ENCODE assay signal across 18 cellular contexts in the genomic region with DNA sequence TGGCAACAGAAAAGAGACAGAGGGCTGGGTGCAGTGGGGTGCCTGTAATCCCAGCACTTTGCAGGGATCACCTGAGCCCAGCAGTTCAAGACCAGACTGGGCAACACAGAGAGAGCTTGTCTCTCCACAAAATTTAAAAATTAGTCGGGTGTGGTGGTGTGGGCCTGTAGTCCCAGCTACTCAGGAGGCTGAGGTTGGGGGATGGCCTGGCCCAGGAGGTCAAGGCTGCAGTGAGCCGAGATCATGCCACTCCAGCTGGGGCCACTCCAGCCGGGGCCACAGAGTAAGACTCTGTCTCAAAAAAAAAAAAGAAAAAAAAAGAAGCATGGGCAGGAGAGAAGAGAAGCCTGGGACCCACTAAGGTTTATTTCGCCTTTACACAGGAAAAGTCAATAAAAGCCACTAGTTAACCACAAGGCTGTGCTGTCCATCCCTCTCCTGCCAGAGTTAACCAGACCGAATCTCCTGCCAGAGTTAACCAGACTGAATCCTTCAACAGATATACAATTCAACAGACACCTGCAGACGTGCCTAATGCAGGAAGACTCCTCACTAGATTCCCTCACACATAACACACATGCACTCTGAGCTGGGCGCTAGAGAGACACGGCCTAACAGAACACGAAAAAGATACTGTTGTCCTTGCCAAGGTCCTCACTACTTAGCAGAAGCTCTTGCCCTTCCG. TPM values are rescaled to one million over a fixed set of nuclear protein-coding genes. Genes with fewer than 3 reads are reported as not detected.
DNase-seq lines count a peak whose midpoint lies in the region; ATAC-seq and TF ChIP-seq lines count a peak whose summit lies in the region.
"Had no signal": no experiment of that assay in that cellular context is flagged by ENCODE, and none has a peak within 500 bp of the region (broad histone marks: within the 10 kb centered on the region; RNA-seq: fewer than 3 reads in every experiment).

No MANE protein-coding gene starts in this region.

- H3K4me3 Mint-ChIP-seq in CD4-positive, alpha-beta memory T cell = no peak overlapping the region
- no peak overlapping the region for H3K4me3 Mint-ChIP-seq in GM23338
- no peak overlapping the region for H3K4me3 Mint-ChIP-seq in WTC11
- H3K4me3 Mint-ChIP-seq in naive thymus-derived CD8-positive, alpha-beta T cell = peak overlapping the region in 1 of 10 donors; percentile 33
- no peak overlapping the region for H3K4me3 Mint-ChIP-seq in activated T-cell treated with anti-CD3 and anti-CD28 coated beads, Interleukin-2, amount 50 U/mL, for 72 hours
- H3K4me3 Mint-ChIP-seq: activated naive CD4-positive, alpha-beta T cell treated with anti-CD3 and anti-CD28 coated beads for 36 hours had no signal

- H3K27me3 ChIP-seq in CD4-positive, alpha-beta memory T cell (ENCODE audit: insufficient read depth, low read length) = no peaks in the 10 kb centered on the region
- H3K27me3 ChIP-seq in GM23338 (ENCODE audit: insufficient read depth) (no peaks in the 10 kb centered on the region), GM23248 (replicated peaks; ENCODE audit: insufficient read depth) (no peaks in the 10 kb centered on the region)
- H3K27me3 ChIP-seq: body of pancreas, colonic mucosa, tibial artery had no signal

- POLR2A ChIA-PET in CD4-positive, alpha-beta memory T cell (lab: Charles Lee; ENCODE audit: partially characterized antibody) = no interaction called here
- POLR2A ChIA-PET in WTC11 (lab: Charles Lee) = no interaction called here
- POLR2A ChIA-PET in naive thymus-derived CD8-positive, alpha-beta T cell (lab: Charles Lee) = no interaction called here

- no peaks in the 10 kb centered on the region for H3K27me3 Mint-ChIP-seq in CD4-positive, alpha-beta memory T cell
- peaks cover 12% of the 10 kb centered on the region for H3K27me3 Mint-ChIP-seq in GM23338 (ENCODE audit: insufficient read depth, low read depth, poor library complexity)
- no peaks in the 10 kb centered on the region for H3K27me3 Mint-ChIP-seq in WTC11 (ENCODE audit: low read depth)
- H3K27me3 Mint-ChIP-seq in naive thymus-derived CD8-positive, alpha-beta T cell = no peaks in the 10 kb centered on the region
- no peaks in the 10 kb centered on the region for H3K27me3 Mint-ChIP-seq in activated T-cell treated with anti-CD3 and anti-CD28 coated beads, Interleukin-2, amount 50 U/mL, for 72 hours (ENCODE audit: low read depth)

- no peaks in the 10 kb centered on the region for H3K9me3 ChIP-seq in CD4-positive, alpha-beta memory T cell (ENCODE audit: control insufficient read depth in 1 of 2, low read length in 2 of 2)
- no peaks in the 10 kb centered on the region for H3K9me3 ChIP-seq in GM23248 (ENCODE audit: low read depth)
- H3K9me3 ChIP-seq: body of pancreas, colonic mucosa, tibial artery had no signal

- ATAC-seq in GM23338 = no peak; the same call in 2 of the 3 replicates
- no peak for ATAC-seq in WTC11
- peak in 1 of 2 donors; percentile 11 for ATAC-seq in naive thymus-derived CD8-positive, alpha-beta T cell
- no peak for ATAC-seq in activated T-cell treated with anti-CD3 and anti-CD28 coated beads, Interleukin-2, amount 50 U/mL, for 72 hours (replicated peaks in 1 of 2)
- no peak for ATAC-seq in HG03432 (IDR thresholded peaks at IDR 0.05; ENCODE audit: unreplicated experiment)
- ATAC-seq: body of pancreas had no signal

- peaks cover 30% of the 10 kb centered on the region for H3K4me1 ChIP-seq in CD4-positive, alpha-beta memory T cell (ENCODE audit: insufficient read depth, low read length)
- H3K4me1 ChIP-seq in GM23338 (ENCODE audit: insufficient read depth) (peaks cover 15% of the 10 kb centered on the region), GM23248 (ENCODE audit: insufficient read depth) (peaks cover 14% of the 10 kb centered on the region)
- H3K4me1 ChIP-seq: colonic mucosa had no signal

- H3K4me2 ChIP-seq in GM23338 (no peak overlapping the region), GM23248 (ENCODE audit: unreplicated experiment) (no peak overlapping the region)

- no peak for DNase-seq in CD4-positive, alpha-beta memory T cell
- no peak for DNase-seq in GM23338 (ENCODE audit: low spot score)
- no peak for DNase-seq in WTC11 (ENCODE audit: low spot score)
- no peak for DNase-seq in naive thymus-derived CD8-positive, alpha-beta T cell
- DNase-seq in NCI-H226 = no peak
- no peak for DNase-seq in activated T-cell treated with anti-CD3 and anti-CD28 coated beads, Interleukin-2, amount 50 U/mL, for 72 hours
- DNase-seq in GM23248 = no peak
- DNase-seq: activated CD8-positive, alpha-beta memory T cell treated with anti-CD3 and anti-CD28 coated beads, Interleukin-2, amount 50 U/mL, for 4 hours; activated naive CD4-positive, alpha-beta T cell treated with anti-CD3 and anti-CD28 coated beads for 36 hours; body of pancreas; colonic mucosa; DMS79; NCI-H1105 treated with DMSO at 0.1 percent for 48 hours; NCI-H82; stimulated activated CD4-positive, alpha-beta T cell treated with anti-CD3 and anti-CD28 coated beads, Interleukin-4, amount 100 ng/mL, for 4 hours; tibial artery had no signal

- H3K4me3 ChIP-seq in CD4-positive, alpha-beta memory T cell (ENCODE audit: low read length in 2 of 2) = no peak overlapping the region
- H3K4me3 ChIP-seq in GM23338 (no peak overlapping the region), GM23248 (no peak overlapping the region)
- H3K4me3 ChIP-seq: body of pancreas, colonic mucosa, tibial artery had no signal

- no peaks in the 10 kb centered on the region for H3K36me3 ChIP-seq in CD4-positive, alpha-beta memory T cell (ENCODE audit: insufficient read depth, low read length)
- H3K36me3 ChIP-seq in GM23338 (ENCODE audit: insufficient read depth) (no peaks in the 10 kb centered on the region), GM23248 (ENCODE audit: low read depth) (no peaks in the 10 kb centered on the region)
- H3K36me3 ChIP-seq: colonic mucosa, tibial artery had no signal

- intact Hi-C loops in CD4-positive, alpha-beta memory T cell (cut with micrococcal nuclease) = no loop called here

- H4K20me1 ChIP-seq in GM23338 (replicated peaks; ENCODE audit: insufficient read depth) = peaks cover 52% of the 10 kb centered on the region
- no peaks in the 10 kb centered on the region; the same call in 1 of the 2 replicates for H4K20me1 ChIP-seq in GM23248 (ENCODE audit: insufficient read depth)

- no peaks in the 10 kb centered on the region for H3K9me3 Mint-ChIP-seq in CD4-positive, alpha-beta memory T cell
- no peaks in the 10 kb centered on the region for H3K9me3 Mint-ChIP-seq in GM23338
- no peaks in the 10 kb centered on the region for H3K9me3 Mint-ChIP-seq in WTC11
- H3K9me3 Mint-ChIP-seq in naive thymus-derived CD8-positive, alpha-beta T cell = no peaks in the 10 kb centered on the region
- H3K9me3 Mint-ChIP-seq in activated T-cell treated with anti-CD3 and anti-CD28 coated beads, Interleukin-2, amount 50 U/mL, for 72 hours = no peaks in the 10 kb centered on the region
- H3K9me3 Mint-ChIP-seq: activated naive CD4-positive, alpha-beta T cell treated with anti-CD3 and anti-CD28 coated beads for 36 hours had no signal

- H3K9ac ChIP-seq in GM23248 = no peak overlapping the region

- CTCF ChIA-PET in CD4-positive, alpha-beta memory T cell (lab: Charles Lee; ENCODE audit: partially characterized antibody) = no interaction called here
- CTCF ChIA-PET in WTC11 (lab: Charles Lee) = interaction anchor here (0.7 to 1.0 kb wide), 2 partner anchors 15 to 106 kb away, joined by 3 read pairs; no protein-coding TSS in a partner anchor

- H3K27ac ChIP-seq in CD4-positive, alpha-beta memory T cell (ENCODE audit: low read depth, low read length) = no peak overlapping the region
- peak overlapping the region; percentile 39; the same call in 1 of the 2 replicates for H3K27ac ChIP-seq in GM23338 (ENCODE audit: low read depth)
- H3K27ac ChIP-seq in GM23248 = no peak overlapping the region
- H3K27ac ChIP-seq: body of pancreas, colonic mucosa, epithelial cell of prostate, tibial artery had no signal

- 96% methylated on average over 10 of the region's 10 CpGs for WGBS in GM23248 (ENCODE audit: low coverage in 1 of 2, low lambda C conversion rate in 2 of 2, missing lambda C conversion rate in 2 of 2), 2 experiments

- in situ Hi-C loops in GM23248 (cut with MboI) = no loop called here

- peaks cover 97% of the 10 kb centered on the region for H3K79me2 ChIP-seq in GM23338 (replicated peaks; ENCODE audit: insufficient read depth)
- peaks cover 99% of the 10 kb centered on the region for H3K79me2 ChIP-seq in GM23248 (ENCODE audit: insufficient read depth)

- no peak overlapping the region for H2AFZ ChIP-seq in GM23338
- no peak overlapping the region for H2AFZ ChIP-seq in GM23248

- H3K9me2 ChIP-seq in GM23338 (ENCODE audit: insufficient read depth) (no peaks in the 10 kb centered on the region), GM23248 (ENCODE audit: insufficient read depth) (no peaks in the 10 kb centered on the region)

- peaks cover 22 to 68% (median 35%) of the 10 kb centered on the region in 4 donors for H3K4me1 Mint-ChIP-seq in CD4-positive, alpha-beta memory T cell
- H3K4me1 Mint-ChIP-seq in GM23338 (peaks cover 36% of the 10 kb centered on the region), WTC11 (peaks cover 45% of the 10 kb centered on the region)
- H3K4me1 Mint-ChIP-seq in naive thymus-derived CD8-positive, alpha-beta T cell = peaks cover 14 to 81% (median 41%) of the 10 kb centered on the region in 4 donors
- peaks cover 38% of the 10 kb centered on the region for H3K4me1 Mint-ChIP-seq in activated T-cell treated with anti-CD3 and anti-CD28 coated beads, Interleukin-2, amount 50 U/mL, for 72 hours (ENCODE audit: low read depth)

- no peaks in the 10 kb centered on the region for H3K36me3 Mint-ChIP-seq in CD4-positive, alpha-beta memory T cell
- no peaks in the 10 kb centered on the region; the same call in 2 of the 3 replicates for H3K36me3 Mint-ChIP-seq in GM23338 (ENCODE audit: low read depth)
- H3K36me3 Mint-ChIP-seq in WTC11 = no peaks in the 10 kb centered on the region
- no peaks in the 10 kb centered on the region for H3K36me3 Mint-ChIP-seq in naive thymus-derived CD8-positive, alpha-beta T cell
- H3K36me3 Mint-ChIP-seq in activated T-cell treated with anti-CD3 and anti-CD28 coated beads, Interleukin-2, amount 50 U/mL, for 72 hours (ENCODE audit: insufficient read depth in 2 of 2) = no peaks in the 10 kb centered on the region

- TF ChIP-seq CTCF in GM23338 (conservative IDR thresholded peaks at IDR 0.05; ENCODE audit: low read depth in 2 of 2) = no peak
- TF ChIP-seq CTCF in WTC11 (IDR thresholded peaks at IDR 0.05) = no peak

- peak overlapping the region; percentile 69 to 90 (median 84) for H3K27ac Mint-ChIP-seq in CD4-positive, alpha-beta memory T cell
- H3K27ac Mint-ChIP-seq in GM23338 = no peak overlapping the region
- H3K27ac Mint-ChIP-seq in WTC11 = peak overlapping the region; percentile 78
- H3K27ac Mint-ChIP-seq in naive thymus-derived CD8-positive, alpha-beta T cell = peak overlapping the region in 9 of 10 donors; percentile 8 to 79 (median 44)
- H3K27ac Mint-ChIP-seq in activated T-cell treated with anti-CD3 and anti-CD28 coated beads, Interleukin-2, amount 50 U/mL, for 72 hours = no peak overlapping the region
- H3K27ac Mint-ChIP-seq: activated naive CD4-positive, alpha-beta T cell treated with anti-CD3 and anti-CD28 coated beads for 36 hours had no signal

- no peaks in the 10 kb centered on the region for H3F3A ChIP-seq in GM23338 (replicated peaks; ENCODE audit: low read depth)
- H3F3A ChIP-seq in GM23248 (ENCODE audit: insufficient read depth) = peaks cover 10% of the 10 kb centered on the region; the same call in 1 of the 2 replicates

RNA-seq across cellular contexts. Expression of a gene that starts 29.8 kb away (rescaled TPM):
- 10 to 100 TPM; 25.9 to 28.9 TPM for total RNA-seq in CD4-positive, alpha-beta memory T cell
- polyA plus RNA-seq in CD4-positive, alpha-beta memory T cell = 1 to 10 TPM in 1 of 2 donors, under 1 TPM in 1; 0.97 to 2.9 TPM
- 28.8 and 33.9 TPM in 2 replicates for total RNA-seq in GM23338 (2014; rRNA removed; shearing (Covaris generic))
- polyA plus RNA-seq in GM23338 (2016; fragmentation: Nextera tagmentation; extraction: Ambion mirVana) (10.1 and 11.4 TPM in 2 replicates), GM23248 (2016; fragmentation: Nextera tagmentation; extraction: Ambion mirVana) (6.1 and 6.6 TPM in 2 replicates)
- total RNA-seq in WTC11 (2021) = 35.6 to 41.2 TPM (median 38.8 TPM) in 3 replicates
- total RNA-seq in naive thymus-derived CD8-positive, alpha-beta T cell = 10 to 100 TPM; 20.8 to 27.3 TPM
- polyA plus RNA-seq in naive thymus-derived CD8-positive, alpha-beta T cell = 1 to 10 TPM in 2 of 3 donors, under 1 TPM in 1; 0.90 to 1.3 (median 1.2) TPM
- 10 to 100 TPM; 17.9 to 26.0 TPM for total RNA-seq in activated T-cell treated with anti-CD3 and anti-CD28 coated beads, Interleukin-2, amount 50 U/mL, for 72 hours
- 25.1 and 33.9 TPM in 2 replicates for total RNA-seq in GM23248 (2014; rRNA removed; shearing (Covaris generic))

Comparison
In these comparisons a context has a peak if more than half of its experiments do, and no peak if none do; other contexts are left out.
1. H3K27ac Mint-ChIP-seq: peak in CD4-positive, alpha-beta memory T cell (7 of 7), WTC11 (single experiment) and naive thymus-derived CD8-positive, alpha-beta T cell (9 of 10); none in GM23338 (single experiment) and activated T-cell treated with anti-CD3 and anti-CD28 coated beads, Interleukin-2, amount 50 U/mL, for 72 hours (single experiment).